In genomic region chr17:63842540-63843386, GRCh38 we compare ENCODE assay signal across 8 cellular contexts. TPM values are rescaled to one million over a fixed set of nuclear protein-coding genes. Genes with fewer than 3 reads are reported as not detected.
DNase-seq lines count a peak whose midpoint lies in the region; ATAC-seq and TF ChIP-seq lines count a peak whose summit lies in the region.

Gene SMARCD2, minus strand, starts transcription at chr17:63842685. Its CDS starts 11 bp downstream, at chr17:63842674.

- WGBS in SK-N-SH (ENCODE audit: low lambda C conversion rate) = 2% methylated on average over 54 of the region's 92 CpGs

- peak within 1 kb of the TSS; percentile 89 for H3K9ac ChIP-seq in SK-N-SH

- peak within 1 kb of the TSS; percentile 67 to 97 for H3K27ac ChIP-seq in SK-N-SH (ENCODE audit: low read depth in 2 of 2, low read length in 1 of 2)
- H3K27ac ChIP-seq in temporal lobe (ENCODE audit: low read depth, low read length) = peak within 1 kb of the TSS; percentile 79

- H3K4me3 ChIP-seq in SK-N-SH (ENCODE audit: low read depth in 2 of 2, low read length in 1 of 2) = peak within 1 kb of the TSS; percentile 59 to 76

- no peaks in the 10 kb centered on the region for H3K9me3 ChIP-seq in SK-N-SH

- ATAC-seq in HG02588 (IDR thresholded peaks at IDR 0.05; ENCODE audit: unreplicated experiment) = peak; percentile 71

- peak within 1 kb of the TSS; percentile 85 for H3K27ac Mint-ChIP-seq in activated naive CD4-positive, alpha-beta T cell treated with anti-CD3 and anti-CD28 coated beads, Interleukin-2, amount 50 U/mL, for 24 hours

- peak; percentile 60 to 76; a peak in 3 of 4 replicates for TF ChIP-seq EP300 in SK-N-SH (IDR thresholded peaks at IDR 0.05; ENCODE audit: borderline replicate concordance in 1 of 2, low read depth in 1 of 2, low read length in 1 of 2)

- CTCF ChIA-PET in SK-N-SH (lab: Yijun Ruan, JAX) = interaction anchor here (0.8 to 9.1 kb wide), 7 partner anchors 7 to 289 kb away, joined by 3 to 96 read pairs (median 9); partner anchors contain the start of genes FTSJ3 and PSMC5

- TF ChIP-seq RAD21 in SK-N-SH (IDR thresholded peaks at IDR 0.05; ENCODE audit: low read length) = no peak

- peaks cover under 1% of the 10 kb centered on the region for H3K9me3 Mint-ChIP-seq in activated naive CD4-positive, alpha-beta T cell treated with anti-CD3 and anti-CD28 coated beads, Interleukin-2, amount 50 U/mL, for 24 hours

- H3K27me3 Mint-ChIP-seq in activated naive CD4-positive, alpha-beta T cell treated with anti-CD3 and anti-CD28 coated beads, Interleukin-2, amount 50 U/mL, for 24 hours = no peaks in the 10 kb centered on the region

- H3K79me2 ChIP-seq in SK-N-SH (ENCODE audit: insufficient read depth) = peaks cover 45% of the 10 kb centered on the region

- H2AFZ ChIP-seq in SK-N-SH (ENCODE audit: low read depth) = peak within 1 kb of the TSS; percentile 96

- POLR2A ChIA-PET in SK-N-SH (lab: Yijun Ruan, JAX) = interaction anchor here (0.6 to 9.2 kb wide), 9 partner anchors 13 to 664 kb away, joined by 3 to 108 read pairs (median 3); partner anchors contain the start of genes CCDC47, CEP95, DDX42 and DDX5

- H3K27me3 ChIP-seq in SK-N-SH (ENCODE audit: insufficient read depth) = no peaks in the 10 kb centered on the region

- H3K9me2 ChIP-seq in SK-N-SH = no peaks in the 10 kb centered on the region

- peak within 1 kb of the TSS; percentile 94 for H3K4me3 Mint-ChIP-seq in activated naive CD4-positive, alpha-beta T cell treated with anti-CD3 and anti-CD28 coated beads, Interleukin-2, amount 50 U/mL, for 24 hours

- H4K20me1 ChIP-seq in SK-N-SH (ENCODE audit: insufficient read depth) = peaks cover 15% of the 10 kb centered on the region; the same call in 1 of the 2 replicates

- peak; percentile 98 for DNase-seq in GM04504 (ENCODE audit: low read depth)
- peak; percentile 91 for DNase-seq in NCI-H1048 (lab: John Stamatoyannopoulos, UW)
- DNase-seq in SK-N-SH = peak; percentile 100
- peak; percentile 99 for DNase-seq in globus pallidus (ENCODE audit: low spot score)
- peak; percentile 99 for DNase-seq in occipital lobe (lab: John Stamatoyannopoulos, UW)

- no peak for TF ChIP-seq CTCF in SK-N-SH (IDR thresholded peaks at IDR 0.05)

- no peaks in the 10 kb centered on the region for H3K36me3 ChIP-seq in SK-N-SH (replicated peaks in 1 of 2; ENCODE audit: control insufficient read depth in 1 of 2, insufficient read depth in 2 of 2, low read length in 1 of 2)

- peak within 1 kb of the TSS; percentile 93 for H3K4me2 ChIP-seq in SK-N-SH

- peaks cover 27 to 39% of the 10 kb centered on the region in 2 experiments for H3K4me1 ChIP-seq in SK-N-SH (ENCODE audit: control insufficient read depth in 1 of 2, insufficient read depth in 2 of 2, low read depth in 1 of 2, low read length in 1 of 2)

- H3K36me3 Mint-ChIP-seq in activated naive CD4-positive, alpha-beta T cell treated with anti-CD3 and anti-CD28 coated beads, Interleukin-2, amount 50 U/mL, for 24 hours = no peaks in the 10 kb centered on the region

- H3F3A ChIP-seq in SK-N-SH (replicated peaks; ENCODE audit: insufficient read depth) = peaks cover 12% of the 10 kb centered on the region

- H3K4me1 Mint-ChIP-seq in activated naive CD4-positive, alpha-beta T cell treated with anti-CD3 and anti-CD28 coated beads, Interleukin-2, amount 50 U/mL, for 24 hours = peaks cover 44% of the 10 kb centered on the region

TF ChIP-seq in SK-N-SH, 30 proteins besides CTCF, POLR2A, EP300 and RAD21 (continues in another document):
- TF ChIP-seq YY1 (IDR thresholded peaks at IDR 0.05; ENCODE audit: low read depth) (peak; percentile 89), RFX5 (IDR thresholded peaks at IDR 0.05; ENCODE audit: low read length) (peak; percentile 91), TEAD4 (IDR thresholded peaks at IDR 0.05; ENCODE audit: borderline replicate concordance, insufficient read depth) (peak; percentile 87), ZBTB33 (IDR thresholded peaks at IDR 0.05; ENCODE audit: borderline replicate concordance, low read depth) (peak; percentile 64; the same call in 1 of the 2 replicates), FOXJ3 (CRISPR knock-in tag; IDR thresholded peaks at IDR 0.05) (no peak), SMC3 (IDR thresholded peaks at IDR 0.05; ENCODE audit: low read depth, low read length) (no peak; the same call in 1 of the 2 replicates), SIN3A (IDR thresholded peaks at IDR 0.05; ENCODE audit: borderline replicate concordance, low read depth, low read length) (peak; percentile 99; the same call in 1 of the 2 replicates), MEF2A (IDR thresholded peaks at IDR 0.05; ENCODE audit: borderline replicate concordance, low read depth) (peak; percentile 68; the same call in 1 of the 2 replicates), GATA2 (CRISPR knock-in tag; IDR thresholded peaks at IDR 0.05) (no peak), RXRA (IDR thresholded peaks at IDR 0.05; ENCODE audit: borderline replicate concordance, low read depth) (no peak; the same call in 1 of the 2 replicates), REST (IDR thresholded peaks at IDR 0.05; ENCODE audit: low read depth, low read length) (peak; percentile 79; the same call in 1 of the 2 replicates), TCF12 (IDR thresholded peaks at IDR 0.05) (peak; percentile 66), ELF1 (IDR thresholded peaks at IDR 0.05) (peak; percentile 90), GABPA (IDR thresholded peaks at IDR 0.05; ENCODE audit: low read depth) (peak; percentile 84), USF1 (IDR thresholded peaks at IDR 0.05; ENCODE audit: borderline replicate concordance, low read depth) (0 out of 2 replicates have a peak, but pooled peaks have one; percentile 50), IRF3 (IDR thresholded peaks at IDR 0.05; ENCODE audit: low read depth, low read length) (peak; percentile 12; the same call in 1 of the 2 replicates), MAX (IDR thresholded peaks at IDR 0.05; ENCODE audit: low read depth) (peak; percentile 88)

RNA-seq across cellular contexts. Expression of gene SMARCD2, which starts in this region (rescaled TPM):
- polyA plus RNA-seq in SK-N-SH (2012; rRNA removed) = 89.1 and 106 TPM in 2 replicates
- 62.3 and 82.2 TPM in 2 replicates for polyA plus RNA-seq in SK-N-SH (2012; cell fraction: cytosol; rRNA removed)
- polyA plus RNA-seq in SK-N-SH (2012; cell fraction: nucleus; rRNA removed) = 84.7 and 121 TPM in 2 replicates
- total RNA-seq in occipital lobe (13.1 TPM), temporal lobe (4.7 TPM)

Comparison
In these comparisons a context has a peak if more than half of its experiments do, and no peak if none do; other contexts are left out.
1. Peak in every context shown above with its lines: DNase-seq, ATAC-seq, H3K4me3 ChIP-seq and H3K27ac ChIP-seq.